20 cellular contexts compared by ENCODE assay signal in genomic region chr16:55055262-55055661, GRCh38.
A peak's percentile ranks its signal among the peaks of the same experiment; 100 is the strongest.
DNase-seq lines count a peak whose midpoint lies in the region; ATAC-seq, FAIRE-seq and TF ChIP-seq lines count a peak whose summit lies in the region.
"Had no signal": no experiment of that assay in that cellular context is flagged by ENCODE, and none has a peak within 500 bp of the region (broad histone marks: within the 10 kb centered on the region; RNA-seq: fewer than 3 reads in every experiment).

No MANE protein-coding gene starts in this region.

- no peak overlapping the region for H3K56ac ChIP-seq in H1 (replicated peaks; ENCODE audit: insufficient read length, low read depth, low read length)

- no peak overlapping the region for H3K27ac Mint-ChIP-seq in activated naive CD8-positive, alpha-beta T cell treated with anti-CD3 and anti-CD28 coated beads, Interleukin-2, amount 50 U/mL, for 24 hours
- H3K27ac Mint-ChIP-seq: CD14-positive monocyte; CD8-positive, alpha-beta T cell had no signal

- no peak overlapping the region for H3K18ac ChIP-seq in H1 (ENCODE audit: extremely low read depth, low read length)

- no peak overlapping the region for H2BK20ac ChIP-seq in H1 (ENCODE audit: low read length)

- H4K20me1 ChIP-seq in H1 (replicated peaks in 1 of 2; ENCODE audit: control insufficient read depth in 1 of 2, insufficient read depth in 2 of 2, low read length in 2 of 2) = peaks cover 0 to 4% of the 10 kb centered on the region in 2 experiments

- H3K27me3 ChIP-seq in H7 (ENCODE audit: control insufficient read depth, insufficient read depth, low read length) (peaks cover 25% of the 10 kb centered on the region), H1 (replicated peaks in 1 of 4; ENCODE audit: control insufficient read depth in 3 of 4, extremely low read depth in 1 of 4, insufficient read depth in 3 of 4, low read length in 3 of 4) (peaks cover 16 to 34% (median 29%) of the 10 kb centered on the region in 4 experiments)

- no peak overlapping the region for H4K91ac ChIP-seq in H1 (replicated peaks; ENCODE audit: insufficient read length, low read length)

- H3K27me3 Mint-ChIP-seq in activated naive CD8-positive, alpha-beta T cell treated with anti-CD3 and anti-CD28 coated beads, Interleukin-2, amount 50 U/mL, for 24 hours = peaks cover 39% of the 10 kb centered on the region

- no peaks in the 10 kb centered on the region for H3K4me1 Mint-ChIP-seq in activated naive CD8-positive, alpha-beta T cell treated with anti-CD3 and anti-CD28 coated beads, Interleukin-2, amount 50 U/mL, for 24 hours
- H3K4me1 Mint-ChIP-seq: CD14-positive monocyte had no signal

- no peak overlapping the region for H4K8ac ChIP-seq in H1 (ENCODE audit: extremely low read depth, insufficient read depth, low read length)

- TF ChIP-seq POLR2A in NB4 (IDR thresholded peaks at IDR 0.05; ENCODE audit: extremely low read depth, insufficient read length) (no peak), H1 (IDR thresholded peaks at IDR 0.05; ENCODE audit: control extremely low read depth in 1 of 2, low read depth in 2 of 2, low read length in 2 of 2) (no peak)

- H4K5ac ChIP-seq in H1 (ENCODE audit: insufficient read length, low read depth, low read length) = no peak overlapping the region

- H2AFZ ChIP-seq in H1 (ENCODE audit: low read length) = no peak overlapping the region

- no peaks in the 10 kb centered on the region; a peak in 1 of 4 replicates for H3K9me3 ChIP-seq in H1 (ENCODE audit: insufficient read depth in 2 of 2, low read depth in 1 of 2, low read length in 1 of 2)
- H3K9me3 ChIP-seq: A549 had no signal

- 84% methylated on average over 3 of the region's 3 CpGs; no CpG with 5 or more reads in 1 of the 2 experiments for WGBS in H1 (ENCODE audit: extremely low coverage in 1 of 2, insufficient coverage in 1 of 2, insufficient read length in 1 of 2, insufficient replicate concordance in 2 of 2, low coverage in 1 of 2, low lambda C conversion rate in 2 of 2, missing lambda C conversion rate in 1 of 2), 2 experiments

- H3K23me2 ChIP-seq in H1 (ENCODE audit: low read depth, low read length) = peaks cover 7% of the 10 kb centered on the region

- CTCF ChIA-PET in H1 (lab: Charles Lee; ENCODE audit: partially characterized antibody) = interaction anchor here (0.8 to 14.3 kb wide), 6 partner anchors 9 to 195 kb away, joined by 3 to 145 read pairs (median 4); no protein-coding TSS in a partner anchor

- no peak overlapping the region for H2BK120ac ChIP-seq in H1 (replicated peaks; ENCODE audit: low read depth, low read length)

- TF ChIP-seq EP300 in H1 (IDR thresholded peaks at IDR 0.05; ENCODE audit: borderline replicate concordance in 1 of 2, low read depth in 2 of 2, low read length in 2 of 2) = no peak

- no peaks in the 10 kb centered on the region for H3K79me1 ChIP-seq in H1 (ENCODE audit: low read depth, low read length)

- H3K4me1 ChIP-seq in H1 (replicated peaks in 1 of 4; ENCODE audit: control insufficient read depth in 3 of 4, insufficient read depth in 4 of 4, low read length in 3 of 4) = peaks cover 0 to 7% (median 3%) of the 10 kb centered on the region in 4 experiments; a peak in 5 of 7 replicates
- H3K4me1 ChIP-seq: A549 had no signal

- H3K14ac ChIP-seq in H1 (ENCODE audit: insufficient read length) = no peak overlapping the region

- no peak overlapping the region; a peak in 1 of 4 replicates for H3K4me2 ChIP-seq in H1 (ENCODE audit: insufficient read depth in 1 of 2, low read depth in 2 of 2, low read length in 2 of 2)
- H3K4me2 ChIP-seq: A549 had no signal

- H2AK5ac ChIP-seq in H1 (ENCODE audit: low read depth, low read length) = no peak overlapping the region

- H3K36me3 ChIP-seq in H7 (replicated peaks; ENCODE audit: control insufficient read depth, insufficient read depth, low read length) (no peaks in the 10 kb centered on the region), H1 (ENCODE audit: control insufficient read depth in 2 of 4, insufficient read depth in 4 of 4, low read length in 3 of 4) (no peaks in the 10 kb centered on the region)

- TF ChIP-seq CTCF in NB4 (IDR thresholded peaks at IDR 0.05; ENCODE audit: low read depth, low read length) (no peak), H1 (IDR thresholded peaks at IDR 0.05; ENCODE audit: control extremely low read depth in 1 of 3, insufficient read depth in 1 of 3, low read depth in 1 of 3, low read length in 3 of 3) (peak in 2 of 3 experiments; percentile 36 to 41; a peak in 2 of 4 replicates)

- peak; percentile 25 to 53; a peak in 3 of 4 replicates for TF ChIP-seq RAD21 in H1 (IDR thresholded peaks at IDR 0.05 in 1 of 2, conservative IDR thresholded peaks at IDR 0.05 in 1 of 2; ENCODE audit: low read depth in 2 of 2, low read length in 2 of 2)

- POLR2A ChIA-PET in H1 (lab: Charles Lee; ENCODE audit: partially characterized antibody) = no interaction called here

- no peak overlapping the region for H3K9ac ChIP-seq in H1 (replicated peaks in 1 of 4; ENCODE audit: extremely low read depth in 1 of 4, low read depth in 3 of 4, low read length in 3 of 4)

- no peak overlapping the region for H3K4ac ChIP-seq in H1 (replicated peaks; ENCODE audit: insufficient read length, low read depth, low read length)

- H3K9me3 Mint-ChIP-seq in activated naive CD8-positive, alpha-beta T cell treated with anti-CD3 and anti-CD28 coated beads, Interleukin-2, amount 50 U/mL, for 24 hours = peaks cover 3% of the 10 kb centered on the region
- H3K9me3 Mint-ChIP-seq: CD8-positive, alpha-beta T cell had no signal

- no peaks in the 10 kb centered on the region for H3K36me3 Mint-ChIP-seq in activated naive CD8-positive, alpha-beta T cell treated with anti-CD3 and anti-CD28 coated beads, Interleukin-2, amount 50 U/mL, for 24 hours (ENCODE audit: low read depth)
- H3K36me3 Mint-ChIP-seq: CD14-positive monocyte; CD8-positive, alpha-beta T cell had no signal

- no peaks in the 10 kb centered on the region for H3K79me2 ChIP-seq in H1 (ENCODE audit: control insufficient read depth in 1 of 2, insufficient read depth in 2 of 2, low read length in 2 of 2)

- no peak for FAIRE-seq in H1 (lab: Jason Lieb, UNC)
- FAIRE-seq: A549, D721Med, G401.6, GM12891 had no signal

- no peak overlapping the region for H2BK12ac ChIP-seq in H1 (ENCODE audit: low read depth, low read length)

- no peak for ATAC-seq in activated naive CD8-positive, alpha-beta T cell treated with anti-CD3 and anti-CD28 coated beads, Interleukin-2, amount 50 U/mL, for 24 hours
- ATAC-seq: A549; CD8-positive, alpha-beta T cell; HCT116 had no signal

- H3K4me3 Mint-ChIP-seq in activated naive CD8-positive, alpha-beta T cell treated with anti-CD3 and anti-CD28 coated beads, Interleukin-2, amount 50 U/mL, for 24 hours = no peak overlapping the region
- H3K4me3 Mint-ChIP-seq: CD8-positive, alpha-beta T cell had no signal

- no peak overlapping the region for H3K4me3 ChIP-seq in H7 (ENCODE audit: insufficient read depth, low read depth, low read length)
- no peak overlapping the region for H3K4me3 ChIP-seq in NB4 (ENCODE audit: low read depth, low read length)
- no peak overlapping the region for H3K4me3 ChIP-seq in H1 (ENCODE audit: extremely low read depth in 1 of 4, insufficient read depth in 2 of 4, low read depth in 3 of 4, low read length in 4 of 4)
- H3K4me3 ChIP-seq: A549 had no signal

- H2BK15ac ChIP-seq in H1 (ENCODE audit: low read length) = no peak overlapping the region

- H3K27ac ChIP-seq in H1 (ENCODE audit: low read depth, low read length) = no peak overlapping the region
- H3K27ac ChIP-seq: A549 had no signal

- peak; percentile 51 for DNase-seq in H7
- peak; percentile 13 for DNase-seq in NB4 (ENCODE audit: low read depth)
- DNase-seq in H1 (ENCODE audit: low read depth in 1 of 2, low spot score in 2 of 2) = no peak
- DNase-seq in iPS-NIHi7 (ENCODE audit: extremely low spot score) = peak; percentile 49
- DNase-seq in activated naive CD8-positive, alpha-beta T cell treated with anti-CD3 and anti-CD28 coated beads, Interleukin-2, amount 50 U/mL, for 24 hours = no peak
- no peak for DNase-seq in NCI-H2171 (lab: John Stamatoyannopoulos, UW)
- DNase-seq in glomerular visceral epithelial cell (ENCODE audit: extremely low spot score) = no peak
- DNase-seq in NCI-H1930 (lab: John Stamatoyannopoulos, UW) = no peak
- DNase-seq: CD8-positive, alpha-beta T cell; COR-L47; DMS153; DMS79 treated with DMSO at 0.1 percent for 48 hours; EL; GOT3 had no signal

- H3K23ac ChIP-seq in H1 (ENCODE audit: insufficient read length) = no peak overlapping the region

- H2BK5ac ChIP-seq in H1 (ENCODE audit: low read depth, low read length) = no peak overlapping the region

TF ChIP-seq in H1, 55 proteins besides CTCF, POLR2A, EP300 and RAD21:
- TF ChIP-seq NANOG (IDR thresholded peaks at IDR 0.05; ENCODE audit: insufficient read depth, low read depth, low read length, poor library complexity, severe bottlenecking) (no peak), TCF12 (IDR thresholded peaks at IDR 0.05; ENCODE audit: low read depth, low read length) (no peak), GABPA (IDR thresholded peaks at IDR 0.05; ENCODE audit: borderline replicate concordance, insufficient read depth, low read length) (no peak)

Comparison
In these comparisons a context has a peak if more than half of its experiments do, and no peak if none do; other contexts are left out.
1. DNase-seq: peak in H7 (single experiment), NB4 (single experiment) and iPS-NIHi7 (single experiment); none in H1 (0 of 2), activated naive CD8-positive, alpha-beta T cell treated with anti-CD3 and anti-CD28 coated beads, Interleukin-2, amount 50 U/mL, for 24 hours (single experiment), NCI-H2171 (single experiment), glomerular visceral epithelial cell (single experiment) and NCI-H1930 (0 of 2).